In the genomic region with DNA sequence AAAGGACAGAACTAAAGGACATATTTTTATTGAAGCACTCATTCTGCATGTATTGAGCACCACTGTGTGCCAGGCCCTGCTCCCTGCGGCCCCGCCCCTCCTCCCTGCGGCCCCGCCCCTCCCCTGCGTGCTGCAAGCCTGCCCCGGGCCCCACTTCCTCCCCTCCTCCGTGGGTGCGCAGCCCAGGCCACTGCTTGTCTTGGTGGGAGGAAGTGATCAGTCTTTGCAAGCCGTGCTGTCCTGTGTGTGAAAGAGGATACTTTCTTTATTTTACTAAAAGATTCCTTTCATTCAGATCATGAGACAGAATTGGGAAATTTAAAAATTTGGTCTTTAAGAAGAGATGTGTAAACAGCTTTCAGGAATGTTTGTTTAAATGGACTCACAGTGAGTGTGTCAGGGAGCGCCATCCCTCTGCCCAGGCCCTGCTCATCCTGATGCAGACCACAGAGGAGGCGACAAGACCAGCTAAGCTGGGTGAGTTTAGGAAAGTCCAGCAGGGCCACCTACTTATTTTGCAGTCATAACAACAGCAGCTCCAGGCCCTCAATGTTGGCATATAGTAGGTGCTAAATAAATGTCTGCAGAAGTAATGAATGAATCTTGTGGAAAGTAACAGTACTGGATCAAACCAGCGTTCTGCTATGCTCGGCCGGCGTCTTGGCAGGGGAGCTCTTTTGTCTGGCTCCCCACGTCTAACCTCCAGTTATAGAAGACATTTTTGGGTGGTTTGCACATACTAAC, we compare ENCODE assay signal across 8 cellular contexts.
DNase-seq lines count a peak whose midpoint lies in the region; ATAC-seq and TF ChIP-seq lines count a peak whose summit lies in the region.

No MANE protein-coding gene starts in this region.

- H3K4me3 Mint-ChIP-seq in activated CD8-positive, alpha-beta T cell treated with anti-CD3 and anti-CD28 coated beads, Interleukin-2, amount 10 ng/mL, durations not matched to agents 7 days and 5 days, result peak overlapping the region; percentile 22

- peak; percentile 37 to 51 for DNase-seq in Kasumi-1 (lab: John Stamatoyannopoulos, UW)
- DNase-seq in activated CD8-positive, alpha-beta T cell treated with anti-CD3 and anti-CD28 coated beads, Interleukin-2, amount 10 ng/mL, durations not matched to agents 7 days and 5 days, result peak; percentile 68
- peak; percentile 52 to 67 for DNase-seq in foreskin fibroblast
- peak; percentile 4 for DNase-seq in stimulated activated CD8-positive, alpha-beta memory T cell treated with anti-CD3 and anti-CD28 coated beads, Interleukin-12 subunit alpha, Interleukin-12 subunit beta, amount 100 ng/mL, for 1 hour (ENCODE audit: low read depth)
- no peak for DNase-seq in amniotic stem cell (lab: John Stamatoyannopoulos, UW)
- DNase-seq in COLO668 (lab: John Stamatoyannopoulos, UW; ENCODE audit: unreplicated experiment), result no peak

- H3K27me3 Mint-ChIP-seq in activated CD8-positive, alpha-beta T cell treated with anti-CD3 and anti-CD28 coated beads, Interleukin-2, amount 10 ng/mL, durations not matched to agents 7 days and 5 days (ENCODE audit: low read depth), result peaks cover 5% of the 10 kb centered on the region

- peak; percentile 92 for ATAC-seq in activated CD8-positive, alpha-beta T cell treated with anti-CD3 and anti-CD28 coated beads, Interleukin-2, amount 10 ng/mL, durations not matched to agents 7 days and 5 days
- no peak for ATAC-seq in GM18511 (IDR thresholded peaks at IDR 0.05; ENCODE audit: unreplicated experiment)
- ATAC-seq in GM18873 (IDR thresholded peaks at IDR 0.05; ENCODE audit: low FRiP score, unreplicated experiment), result no peak

- no peaks in the 10 kb centered on the region for H3K9me3 Mint-ChIP-seq in activated CD8-positive, alpha-beta T cell treated with anti-CD3 and anti-CD28 coated beads, Interleukin-2, amount 10 ng/mL, durations not matched to agents 7 days and 5 days (ENCODE audit: insufficient read depth)

- CTCF ChIA-PET in activated CD8-positive, alpha-beta T cell treated with anti-CD3 and anti-CD28 coated beads, Interleukin-2, amount 10 ng/mL, durations not matched to agents 7 days and 5 days (lab: Charles Lee), result interaction anchor here (0.7 kb wide), 1 partner anchor 15 kb away, joined by 3 read pairs; no protein-coding TSS in a partner anchor

- H3K36me3 Mint-ChIP-seq in activated CD8-positive, alpha-beta T cell treated with anti-CD3 and anti-CD28 coated beads, Interleukin-2, amount 10 ng/mL, durations not matched to agents 7 days and 5 days (ENCODE audit: low read depth), result no peaks in the 10 kb centered on the region

- no peak overlapping the region for H3K4me3 ChIP-seq in foreskin fibroblast (ENCODE audit: low read depth in 1 of 2, low read length in 2 of 2)

- TF ChIP-seq CTCF in foreskin fibroblast (IDR thresholded peaks at IDR 0.05; ENCODE audit: low read depth, low read length), result no peak

- peaks cover 35% of the 10 kb centered on the region for H3K4me1 Mint-ChIP-seq in activated CD8-positive, alpha-beta T cell treated with anti-CD3 and anti-CD28 coated beads, Interleukin-2, amount 10 ng/mL, durations not matched to agents 7 days and 5 days (ENCODE audit: low read depth)

- POLR2A ChIA-PET in activated CD8-positive, alpha-beta T cell treated with anti-CD3 and anti-CD28 coated beads, Interleukin-2, amount 10 ng/mL, durations not matched to agents 7 days and 5 days (lab: Charles Lee), result no interaction called here

- peak overlapping the region; percentile 35 for H3K27ac Mint-ChIP-seq in activated CD8-positive, alpha-beta T cell treated with anti-CD3 and anti-CD28 coated beads, Interleukin-2, amount 10 ng/mL, durations not matched to agents 7 days and 5 days

Comparison
In these comparisons a context has a peak if more than half of its experiments do, and no peak if none do; other contexts are left out.
1. DNase-seq: peak in Kasumi-1 (2 of 2), activated CD8-positive, alpha-beta T cell treated with anti-CD3 and anti-CD28 coated beads, Interleukin-2, amount 10 ng/mL, durations not matched to agents 7 days and 5 days (single experiment), foreskin fibroblast (2 of 2) and stimulated activated CD8-positive, alpha-beta memory T cell treated with anti-CD3 and anti-CD28 coated beads, Interleukin-12 subunit alpha, Interleukin-12 subunit beta, amount 100 ng/mL, for 1 hour (single experiment); none in amniotic stem cell (single experiment) and COLO668 (single experiment).